Comparison of ENCODE assay signal across 1 cellular context in the genomic region with DNA sequence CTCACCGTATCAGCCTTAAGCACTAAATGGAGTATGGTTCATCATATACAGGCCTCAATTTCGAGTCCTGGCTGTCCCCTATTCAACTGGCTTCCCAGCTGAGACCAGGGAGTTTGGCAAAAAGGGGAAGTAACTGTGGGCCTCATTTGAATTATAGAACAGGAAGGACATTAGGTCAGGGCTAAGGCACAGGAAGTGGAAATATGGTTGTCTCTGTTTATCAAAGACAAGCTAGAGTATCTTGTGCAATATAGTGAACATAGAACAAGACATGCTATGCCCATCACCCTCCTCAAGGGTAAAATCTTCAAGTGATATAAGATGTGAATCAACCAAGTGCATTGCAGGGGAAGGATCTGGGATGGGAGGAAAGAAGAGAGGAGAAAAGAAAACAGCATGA.
TF ChIP-seq lines count a peak whose summit lies in the region.

No MANE protein-coding gene starts in this region.

TF ChIP-seq in K562, 482 proteins besides CTCF, POLR2A, EP300 and RAD21 (continued from another document):
- TF ChIP-seq, protein P1, sequence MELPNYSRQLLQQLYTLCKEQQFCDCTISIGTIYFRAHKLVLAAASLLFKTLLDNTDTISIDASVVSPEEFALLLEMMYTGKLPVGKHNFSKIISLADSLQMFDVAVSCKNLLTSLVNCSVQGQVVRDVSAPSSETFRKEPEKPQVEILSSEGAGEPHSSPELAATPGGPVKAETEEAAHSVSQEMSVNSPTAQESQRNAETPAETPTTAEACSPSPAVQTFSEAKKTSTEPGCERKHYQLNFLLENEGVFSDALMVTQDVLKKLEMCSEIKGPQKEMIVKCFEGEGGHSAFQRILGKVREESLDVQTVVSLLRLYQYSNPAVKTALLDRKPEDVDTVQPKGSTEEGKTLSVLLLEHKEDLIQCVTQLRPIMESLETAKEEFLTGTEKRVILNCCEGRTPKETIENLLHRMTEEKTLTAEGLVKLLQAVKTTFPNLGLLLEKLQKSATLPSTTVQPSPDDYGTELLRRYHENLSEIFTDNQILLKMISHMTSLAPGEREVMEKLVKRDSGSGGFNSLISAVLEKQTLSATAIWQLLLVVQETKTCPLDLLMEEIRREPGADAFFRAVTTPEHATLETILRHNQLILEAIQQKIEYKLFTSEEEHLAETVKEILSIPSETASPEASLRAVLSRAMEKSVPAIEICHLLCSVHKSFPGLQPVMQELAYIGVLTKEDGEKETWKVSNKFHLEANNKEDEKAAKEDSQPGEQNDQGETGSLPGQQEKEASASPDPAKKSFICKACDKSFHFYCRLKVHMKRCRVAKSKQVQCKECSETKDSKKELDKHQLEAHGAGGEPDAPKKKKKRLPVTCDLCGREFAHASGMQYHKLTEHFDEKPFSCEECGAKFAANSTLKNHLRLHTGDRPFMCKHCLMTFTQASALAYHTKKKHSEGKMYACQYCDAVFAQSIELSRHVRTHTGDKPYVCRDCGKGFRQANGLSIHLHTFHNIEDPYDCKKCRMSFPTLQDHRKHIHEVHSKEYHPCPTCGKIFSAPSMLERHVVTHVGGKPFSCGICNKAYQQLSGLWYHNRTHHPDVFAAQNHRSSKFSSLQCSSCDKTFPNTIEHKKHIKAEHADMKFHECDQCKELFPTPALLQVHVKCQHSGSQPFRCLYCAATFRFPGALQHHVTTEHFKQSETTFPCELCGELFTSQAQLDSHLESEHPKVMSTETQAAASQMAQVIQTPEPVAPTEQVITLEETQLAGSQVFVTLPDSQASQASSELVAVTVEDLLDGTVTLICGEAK (IDR thresholded peaks at IDR 0.05), result peak; percentile 67; the same call in 1 of the 2 replicates
- TF ChIP-seq, protein P1 (CRISPR knock-in tag; IDR thresholded peaks at IDR 0.05), result no peak
- TF ChIP-seq, protein P2, sequence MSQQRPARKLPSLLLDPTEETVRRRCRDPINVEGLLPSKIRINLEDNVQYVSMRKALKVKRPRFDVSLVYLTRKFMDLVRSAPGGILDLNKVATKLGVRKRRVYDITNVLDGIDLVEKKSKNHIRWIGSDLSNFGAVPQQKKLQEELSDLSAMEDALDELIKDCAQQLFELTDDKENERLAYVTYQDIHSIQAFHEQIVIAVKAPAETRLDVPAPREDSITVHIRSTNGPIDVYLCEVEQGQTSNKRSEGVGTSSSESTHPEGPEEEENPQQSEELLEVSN (IDR thresholded peaks at IDR 0.05; ENCODE audit: borderline replicate concordance in 1 of 2, extremely low read depth in 1 of 2, insufficient read depth in 1 of 2, insufficient read length in 1 of 2, low read depth in 1 of 2, low read length in 1 of 2, poor library complexity in 1 of 2, severe bottlenecking in 1 of 2), result no peak
- TF ChIP-seq MAFG (tag; conservative IDR thresholded peaks at IDR 0.05), result no peak
- TF ChIP-seq ESRRA (IDR thresholded peaks at IDR 0.05; ENCODE audit: borderline replicate concordance, low read depth), result peak; percentile 42; the same call in 1 of the 2 replicates
- no peak for TF ChIP-seq ZBTB17 (CRISPR knock-in tag; IDR thresholded peaks at IDR 0.05)
- TF ChIP-seq, protein P3, sequence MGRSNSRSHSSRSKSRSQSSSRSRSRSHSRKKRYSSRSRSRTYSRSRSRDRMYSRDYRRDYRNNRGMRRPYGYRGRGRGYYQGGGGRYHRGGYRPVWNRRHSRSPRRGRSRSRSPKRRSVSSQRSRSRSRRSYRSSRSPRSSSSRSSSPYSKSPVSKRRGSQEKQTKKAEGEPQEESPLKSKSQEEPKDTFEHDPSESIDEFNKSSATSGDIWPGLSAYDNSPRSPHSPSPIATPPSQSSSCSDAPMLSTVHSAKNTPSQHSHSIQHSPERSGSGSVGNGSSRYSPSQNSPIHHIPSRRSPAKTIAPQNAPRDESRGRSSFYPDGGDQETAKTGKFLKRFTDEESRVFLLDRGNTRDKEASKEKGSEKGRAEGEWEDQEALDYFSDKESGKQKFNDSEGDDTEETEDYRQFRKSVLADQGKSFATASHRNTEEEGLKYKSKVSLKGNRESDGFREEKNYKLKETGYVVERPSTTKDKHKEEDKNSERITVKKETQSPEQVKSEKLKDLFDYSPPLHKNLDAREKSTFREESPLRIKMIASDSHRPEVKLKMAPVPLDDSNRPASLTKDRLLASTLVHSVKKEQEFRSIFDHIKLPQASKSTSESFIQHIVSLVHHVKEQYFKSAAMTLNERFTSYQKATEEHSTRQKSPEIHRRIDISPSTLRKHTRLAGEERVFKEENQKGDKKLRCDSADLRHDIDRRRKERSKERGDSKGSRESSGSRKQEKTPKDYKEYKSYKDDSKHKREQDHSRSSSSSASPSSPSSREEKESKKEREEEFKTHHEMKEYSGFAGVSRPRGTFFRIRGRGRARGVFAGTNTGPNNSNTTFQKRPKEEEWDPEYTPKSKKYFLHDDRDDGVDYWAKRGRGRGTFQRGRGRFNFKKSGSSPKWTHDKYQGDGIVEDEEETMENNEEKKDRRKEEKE (IDR thresholded peaks at IDR 0.05; ENCODE audit: borderline replicate concordance in 1 of 2, control insufficient read depth in 1 of 2, low read depth in 2 of 2, low read length in 1 of 2), result no peak
- TF ChIP-seq BHLHE40 (IDR thresholded peaks at IDR 0.05; ENCODE audit: low read length), result no peak
- peak; percentile 82 for TF ChIP-seq CEBPB (tag; IDR thresholded peaks at IDR 0.05)
- TF ChIP-seq SPI1 (IDR thresholded peaks at IDR 0.05; ENCODE audit: borderline replicate concordance, low read depth, low read length), result peak; percentile 52; the same call in 1 of the 2 replicates
- 0 out of 2 replicates have a peak, but pooled peaks have one; percentile 25 for TF ChIP-seq ARID1B (IDR thresholded peaks at IDR 0.05)
- no peak for TF ChIP-seq RBM34 (IDR thresholded peaks at IDR 0.05; ENCODE audit: borderline replicate concordance, insufficient read depth, low read length)
- TF ChIP-seq, protein P4, sequence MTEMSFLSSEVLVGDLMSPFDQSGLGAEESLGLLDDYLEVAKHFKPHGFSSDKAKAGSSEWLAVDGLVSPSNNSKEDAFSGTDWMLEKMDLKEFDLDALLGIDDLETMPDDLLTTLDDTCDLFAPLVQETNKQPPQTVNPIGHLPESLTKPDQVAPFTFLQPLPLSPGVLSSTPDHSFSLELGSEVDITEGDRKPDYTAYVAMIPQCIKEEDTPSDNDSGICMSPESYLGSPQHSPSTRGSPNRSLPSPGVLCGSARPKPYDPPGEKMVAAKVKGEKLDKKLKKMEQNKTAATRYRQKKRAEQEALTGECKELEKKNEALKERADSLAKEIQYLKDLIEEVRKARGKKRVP (CRISPR knock-in tag; IDR thresholded peaks at IDR 0.05), result no peak
- TF ChIP-seq, protein P5, sequence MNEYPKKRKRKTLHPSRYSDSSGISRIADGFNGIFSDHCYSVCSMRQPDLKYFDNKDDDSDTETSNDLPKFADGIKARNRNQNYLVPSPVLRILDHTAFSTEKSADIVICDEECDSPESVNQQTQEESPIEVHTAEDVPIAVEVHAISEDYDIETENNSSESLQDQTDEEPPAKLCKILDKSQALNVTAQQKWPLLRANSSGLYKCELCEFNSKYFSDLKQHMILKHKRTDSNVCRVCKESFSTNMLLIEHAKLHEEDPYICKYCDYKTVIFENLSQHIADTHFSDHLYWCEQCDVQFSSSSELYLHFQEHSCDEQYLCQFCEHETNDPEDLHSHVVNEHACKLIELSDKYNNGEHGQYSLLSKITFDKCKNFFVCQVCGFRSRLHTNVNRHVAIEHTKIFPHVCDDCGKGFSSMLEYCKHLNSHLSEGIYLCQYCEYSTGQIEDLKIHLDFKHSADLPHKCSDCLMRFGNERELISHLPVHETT (CRISPR knock-in tag; conservative IDR thresholded peaks at IDR 0.05 in 1 of 2, IDR thresholded peaks at IDR 0.05 in 1 of 2), result 0 out of 4 replicates have a peak, but pooled peaks of 1 of the 2 experiments have one; percentile 29
- no peak for TF ChIP-seq ZNF584 (CRISPR knock-in tag; IDR thresholded peaks at IDR 0.05; ENCODE audit: low read depth)
